In the genomic region with DNA sequence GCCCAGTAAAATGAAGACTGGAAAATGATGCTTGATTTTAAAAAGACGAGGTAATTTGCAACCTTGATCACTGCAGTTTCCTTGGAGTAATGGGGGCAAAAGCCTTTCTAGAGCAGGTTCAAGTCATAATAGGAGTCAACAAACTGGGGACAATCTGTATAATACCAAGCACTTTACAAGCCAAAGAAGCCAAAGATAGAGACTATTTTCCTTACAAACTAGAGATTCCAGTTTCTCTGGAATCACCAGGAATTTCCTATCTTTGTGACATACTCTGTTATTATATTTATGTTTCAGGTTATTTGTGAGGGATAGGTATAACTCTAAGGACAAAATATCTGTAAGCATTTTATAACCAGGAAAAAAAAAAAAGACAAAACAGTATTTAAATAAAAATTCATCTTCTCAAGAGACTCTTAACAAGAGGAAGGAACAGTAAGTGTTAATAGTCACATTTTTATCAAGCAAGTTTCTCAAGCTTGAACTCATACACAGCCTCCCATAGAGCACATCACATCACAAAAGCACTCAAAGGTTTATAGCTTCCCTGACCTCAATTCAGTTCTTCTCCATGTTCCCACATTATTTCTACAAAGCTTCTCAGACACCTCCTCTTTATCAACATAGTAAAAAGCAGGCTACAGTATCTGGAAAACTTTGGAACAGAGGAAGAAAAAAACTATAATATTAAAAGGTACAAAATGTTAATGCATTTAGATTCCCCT, we compare ENCODE assay signal across 27 cellular contexts.
"Had no signal": no experiment of that assay in that cellular context is flagged by ENCODE, and none has a peak within 500 bp of the region (broad histone marks: within the 10 kb centered on the region; RNA-seq: fewer than 3 reads in every experiment).

No MANE protein-coding gene starts in this region.

- H3K9ac ChIP-seq: SK-N-SH had no signal

- H3K4me2 ChIP-seq: SK-N-SH had no signal

- ATAC-seq: activated CD4-positive, CD25-positive, alpha-beta regulatory T cell treated with anti-CD3 and anti-CD28 coated beads, Interleukin-2, amount 50 U/mL, for 24 hours; activated CD8-positive, alpha-beta T cell treated with anti-CD3 and anti-CD28 coated beads for 36 hours had no signal

- H3K27me3 ChIP-seq: brain microvascular endothelial cell, cardiac muscle cell, Peyer's patch, SJCRH30 had no signal

- H3K4me3 Mint-ChIP-seq: activated CD8-positive, alpha-beta T cell treated with anti-CD3 and anti-CD28 coated beads for 36 hours; activated naive CD4-positive, alpha-beta T cell treated with anti-CD3 and anti-CD28 coated beads, Interleukin-2, amount 50 U/mL, for 24 hours had no signal

- H3K9me3 Mint-ChIP-seq: activated CD8-positive, alpha-beta T cell treated with anti-CD3 and anti-CD28 coated beads for 36 hours; activated naive CD4-positive, alpha-beta T cell treated with anti-CD3 and anti-CD28 coated beads, Interleukin-2, amount 50 U/mL, for 24 hours had no signal

- DNase-seq: activated CD4-positive, alpha-beta T cell treated with anti-CD3 and anti-CD28 coated beads for 4 hours; activated CD8-positive, alpha-beta memory T cell treated with anti-CD3 and anti-CD28 coated beads, Interleukin-2, amount 50 U/mL, for 4 hours; activated CD8-positive, alpha-beta T cell treated with anti-CD3 and anti-CD28 coated beads for 36 hours; activated effector memory CD4-positive, alpha-beta T cell treated with Interleukin-2 at 50 U/mL for 16 hours; activated naive CD4-positive, alpha-beta T cell; amygdala; brain microvascular endothelial cell; KG1; NCI-H1092; NCI-H1417; NCI-H2029; NCI-H2107; NCI-H2171 treated with DMSO at 0.1 percent for 48 hours; NCI-H226; NCI-H526; NCI-H82; OCI-M1; Peyer's patch; Right ventricle myocardium superior; SJCRH30; SK-N-SH; T-helper 1 cell; WERI-Rb-1 had no signal

- H3K4me3 ChIP-seq: cardiac muscle cell, Peyer's patch, SJCRH30 had no signal

- H3K27me3 Mint-ChIP-seq: activated CD8-positive, alpha-beta T cell treated with anti-CD3 and anti-CD28 coated beads for 36 hours; activated naive CD4-positive, alpha-beta T cell treated with anti-CD3 and anti-CD28 coated beads, Interleukin-2, amount 50 U/mL, for 24 hours had no signal

- H3K36me3 ChIP-seq: brain microvascular endothelial cell, cardiac muscle cell, Peyer's patch, SJCRH30, WERI-Rb-1 had no signal

- H3K27ac ChIP-seq: brain microvascular endothelial cell, cardiac muscle cell, Peyer's patch, RWPE1, SJCRH30, WERI-Rb-1 had no signal

- H3K4me1 ChIP-seq: Peyer's patch, SJCRH30 had no signal

- H3K9me3 ChIP-seq: Peyer's patch, SJCRH30, SK-N-SH had no signal

- H3K27ac Mint-ChIP-seq: activated CD8-positive, alpha-beta T cell treated with anti-CD3 and anti-CD28 coated beads for 36 hours; activated naive CD4-positive, alpha-beta T cell treated with anti-CD3 and anti-CD28 coated beads, Interleukin-2, amount 50 U/mL, for 24 hours had no signal
